In the genomic region with DNA sequence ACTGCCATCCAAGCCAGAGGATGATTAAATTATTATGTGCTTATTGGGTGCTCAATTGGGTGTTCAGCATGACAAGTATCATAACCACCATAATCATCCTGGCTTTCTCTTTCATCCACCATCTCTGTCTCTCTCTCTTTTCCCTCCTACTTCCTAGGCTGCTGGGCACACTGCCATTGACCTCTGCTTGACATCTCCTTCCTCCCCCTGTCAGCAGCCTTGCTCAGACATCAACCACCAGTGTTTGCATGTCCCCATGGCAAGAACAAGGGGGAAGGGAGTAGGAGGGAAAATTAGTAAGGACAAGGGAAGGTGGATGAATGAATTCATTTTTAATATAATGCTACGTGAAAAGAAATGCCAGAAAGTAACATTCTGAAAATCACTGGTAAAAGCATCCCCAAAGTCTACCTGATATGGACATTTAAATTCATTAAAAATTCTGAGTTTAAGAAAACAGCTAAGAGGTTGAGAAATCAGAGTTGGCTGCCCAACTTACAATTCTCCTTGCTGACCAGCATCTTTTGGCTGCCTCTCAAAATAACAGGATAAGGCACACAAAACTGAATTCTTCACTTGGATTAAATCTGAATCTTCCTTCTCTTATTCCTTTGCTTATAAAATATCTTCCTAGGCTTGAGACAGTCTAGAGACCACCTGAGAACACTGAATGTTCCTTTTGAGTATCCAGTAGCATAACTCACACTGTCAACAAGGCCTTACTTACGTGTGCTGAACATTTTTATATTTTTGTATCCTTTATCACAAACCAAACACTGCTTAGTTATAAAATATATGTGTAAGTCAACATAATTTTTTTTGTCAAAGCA, we compare ENCODE assay signal across 12 cellular contexts. TPM values are rescaled to one million over a fixed set of nuclear protein-coding genes. Genes with fewer than 3 reads are reported as not detected.
DNase-seq lines count a peak whose midpoint lies in the region; ATAC-seq and TF ChIP-seq lines count a peak whose summit lies in the region.
"Had no signal": no experiment of that assay in that cellular context is flagged by ENCODE, and none has a peak within 500 bp of the region (broad histone marks: within the 10 kb centered on the region; RNA-seq: fewer than 3 reads in every experiment).

No MANE protein-coding gene starts in this region.

- no peaks in the 10 kb centered on the region for H3K4me1 Mint-ChIP-seq in CD4-positive, alpha-beta memory T cell

- POLR2A ChIA-PET in CD4-positive, alpha-beta memory T cell (lab: Charles Lee; ENCODE audit: partially characterized antibody): no interaction called here

- H3K9me3 Mint-ChIP-seq in CD4-positive, alpha-beta memory T cell: peaks cover 0 to 1% (median 0%) of the 10 kb centered on the region in 8 donors

- H3K36me3 ChIP-seq in right atrium auricular region (no peaks in the 10 kb centered on the region), adrenal gland (replicated peaks in 1 of 2) (no peaks in the 10 kb centered on the region), cardiac muscle cell (no peaks in the 10 kb centered on the region)
- H3K36me3 ChIP-seq in CD4-positive, alpha-beta memory T cell (ENCODE audit: insufficient read depth, low read length): no peaks in the 10 kb centered on the region
- H3K36me3 ChIP-seq: upper lobe of right lung had no signal

- TF ChIP-seq CTCF in right atrium auricular region (IDR thresholded peaks at IDR 0.05): no peak
- no peak for TF ChIP-seq CTCF in adrenal gland (IDR thresholded peaks at IDR 0.05)
- TF ChIP-seq CTCF in cardiac muscle cell (IDR thresholded peaks at IDR 0.05; ENCODE audit: low read depth, low read length): no peak

- H3K4me3 ChIP-seq in right atrium auricular region: no peak overlapping the region
- no peak overlapping the region for H3K4me3 ChIP-seq in adrenal gland
- no peak overlapping the region for H3K4me3 ChIP-seq in cardiac muscle cell
- no peak overlapping the region for H3K4me3 ChIP-seq in CD4-positive, alpha-beta memory T cell (ENCODE audit: low read length in 2 of 2)
- H3K4me3 ChIP-seq: smooth muscle cell, upper lobe of right lung had no signal

- no peak overlapping the region for H3K4me3 Mint-ChIP-seq in CD4-positive, alpha-beta memory T cell

- H3K4me1 ChIP-seq in right atrium auricular region (peaks cover 0 to 11% of the 10 kb centered on the region in 2 donors), adrenal gland (replicated peaks in 1 of 2) (no peaks in the 10 kb centered on the region), cardiac muscle cell (ENCODE audit: low read depth) (peaks cover 13% of the 10 kb centered on the region)
- no peaks in the 10 kb centered on the region for H3K4me1 ChIP-seq in CD4-positive, alpha-beta memory T cell (ENCODE audit: insufficient read depth, low read length)
- H3K4me1 ChIP-seq: upper lobe of right lung had no signal

- 46 to 84% (median 56%) methylated on average over 2 of the region's 2 CpGs for WGBS in adrenal gland, 4 donors

- ATAC-seq in Right ventricle myocardium superior (ENCODE audit: poor library complexity): peak; percentile 85
- no peak for ATAC-seq in HG02642 (IDR thresholded peaks at IDR 0.05; ENCODE audit: poor library complexity, unreplicated experiment)
- no peak for ATAC-seq in HG03045 (IDR thresholded peaks at IDR 0.05; ENCODE audit: unreplicated experiment)
- ATAC-seq: upper lobe of right lung had no signal

- no peak overlapping the region for H3K27ac Mint-ChIP-seq in CD4-positive, alpha-beta memory T cell

- no peaks in the 10 kb centered on the region for H3K27me3 ChIP-seq in right atrium auricular region
- H3K27me3 ChIP-seq in adrenal gland: no peaks in the 10 kb centered on the region
- H3K27me3 ChIP-seq in cardiac muscle cell: no peaks in the 10 kb centered on the region
- H3K27me3 ChIP-seq in CD4-positive, alpha-beta memory T cell (ENCODE audit: insufficient read depth, low read length): no peaks in the 10 kb centered on the region
- H3K27me3 ChIP-seq: upper lobe of right lung had no signal

- H3K9me3 ChIP-seq in right atrium auricular region (no peaks in the 10 kb centered on the region), adrenal gland (replicated peaks in 1 of 3) (no peaks in the 10 kb centered on the region), cardiac muscle cell (ENCODE audit: low read depth) (no peaks in the 10 kb centered on the region)
- no peaks in the 10 kb centered on the region for H3K9me3 ChIP-seq in CD4-positive, alpha-beta memory T cell (ENCODE audit: control insufficient read depth in 1 of 2, low read length in 2 of 2)
- H3K9me3 ChIP-seq: upper lobe of right lung had no signal

- CTCF ChIA-PET in CD4-positive, alpha-beta memory T cell (lab: Charles Lee; ENCODE audit: partially characterized antibody): no interaction called here

- peaks cover 0 to 3% of the 10 kb centered on the region in 2 donors for H3K27me3 Mint-ChIP-seq in CD4-positive, alpha-beta memory T cell

- no peaks in the 10 kb centered on the region for H3K36me3 Mint-ChIP-seq in CD4-positive, alpha-beta memory T cell

- H3K27ac ChIP-seq in right atrium auricular region (no peak overlapping the region), adrenal gland (no peak overlapping the region), cardiac muscle cell (peak overlapping the region; percentile 52)
- no peak overlapping the region for H3K27ac ChIP-seq in CD4-positive, alpha-beta memory T cell (ENCODE audit: low read depth, low read length)
- H3K27ac ChIP-seq: epithelial cell of prostate, HL-60, upper lobe of right lung had no signal

- TF ChIP-seq POLR2A in adrenal gland (IDR thresholded peaks at IDR 0.05): no peak

- intact Hi-C loops in Right ventricle myocardium superior (cut with DNase I) (no loop called here), adrenal gland (cut with DNase I) (no loop called here)
- intact Hi-C loops in CD4-positive, alpha-beta memory T cell (cut with micrococcal nuclease): no loop called here

- DNase-seq in Right ventricle myocardium superior: peak; percentile 72
- no peak for DNase-seq in right atrium auricular region (ENCODE audit: low spot score)
- DNase-seq in adrenal gland: peak in 4 of 7 donors; percentile 5 to 29 (median 20)
- DNase-seq in cardiac muscle cell (ENCODE audit: low read depth in 1 of 2, low spot score in 1 of 2): peak; percentile 65 to 95
- DNase-seq in effector CD4-positive, alpha-beta T cell: no peak
- DNase-seq in CD4-positive, alpha-beta memory T cell: no peak
- DNase-seq: upper lobe of right lung had no signal

RNA-seq across cellular contexts. Expression of a gene that starts 48.5 kb away (rescaled TPM):
- total RNA-seq in Right ventricle myocardium superior (4.0 TPM), right atrium auricular region (10 to 100 TPM in 1 of 2 donors, 1 to 10 TPM in 1; 8.5 to 23.3 TPM), adrenal gland (10 to 100 TPM in 2 of 8 donors, 1 to 10 TPM in 5, not detected in 1; 1.5 to 11.8 (median 4.2) TPM), cardiac muscle cell (87.8 and 99.1 TPM in 2 replicates)
- polyA plus RNA-seq in adrenal gland (1 to 10 TPM; 3.4 to 9.0 (median 5.4) TPM), cardiac muscle cell (112 and 127 TPM in 2 replicates)
- 1 to 10 TPM; 1.4 TPM for total RNA-seq in CD4-positive, alpha-beta memory T cell
- polyA plus RNA-seq in CD4-positive, alpha-beta memory T cell: 1 to 10 TPM in 1 of 2 donors, under 1 TPM in 1; 0.70 to 1.8 TPM

Comparison
In these comparisons a context has a peak if more than half of its experiments do, and no peak if none do; other contexts are left out.
1. DNase-seq: peak in Right ventricle myocardium superior (single experiment), adrenal gland (4 of 7) and cardiac muscle cell (2 of 2); none in right atrium auricular region (single experiment), effector CD4-positive, alpha-beta T cell (single experiment) and CD4-positive, alpha-beta memory T cell (0 of 5).